29 cellular contexts compared by ENCODE assay signal in the genomic region with DNA sequence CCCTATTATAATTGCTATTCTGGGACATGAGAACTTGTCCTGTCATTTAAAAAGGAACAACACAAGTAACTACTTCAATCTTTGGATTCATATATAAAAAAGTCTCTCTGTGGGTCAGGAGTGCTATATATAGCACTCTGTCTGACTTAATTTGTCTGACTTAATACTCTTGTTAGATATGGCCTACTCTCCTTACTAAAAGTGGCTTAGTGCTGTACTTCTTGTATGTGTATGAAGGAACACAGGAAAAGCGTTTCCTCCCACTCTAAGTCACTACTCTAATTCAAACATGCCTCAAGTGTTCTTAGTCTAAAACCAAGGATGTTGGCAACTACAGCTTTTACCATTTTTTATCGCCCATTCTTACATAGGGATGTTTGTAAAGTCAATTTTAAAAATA.
A peak's percentile ranks its signal among the peaks of the same experiment; 100 is the strongest.
DNase-seq lines count a peak whose midpoint lies in the region; ATAC-seq and TF ChIP-seq lines count a peak whose summit lies in the region.
"Had no signal": no experiment of that assay in that cellular context is flagged by ENCODE, and none has a peak within 500 bp of the region (broad histone marks: within the 10 kb centered on the region; RNA-seq: fewer than 3 reads in every experiment).

No MANE protein-coding gene starts in this region.

- DNase-seq in left lung (no peak), retinal pigment epithelial cell (ENCODE audit: low read depth) (peak; percentile 13), coronary artery (ENCODE audit: low spot score) (no peak)
- DNase-seq: 8988T; ACHN; AML-193; BE2C; C1 segment of cervical spinal cord; Caco-2; Calu3; CD4-positive, alpha-beta memory T cell; CD4-positive, alpha-beta T cell; CD4-positive, CD25-positive, alpha-beta regulatory T cell; CD8-positive, alpha-beta memory T cell; CD8-positive, alpha-beta T cell; COR-L47; DMS 273 treated with DMSO at 0.1 percent for 48 hours; DMS153; DMS53; DMS79; DMS79 treated with DMSO at 0.1 percent for 48 hours; DND-41; EL had no signal

- H3K36me3 ChIP-seq in left lung, result no peaks in the 10 kb centered on the region
- H3K36me3 ChIP-seq: BE2C; BLaER1; BLaER1 treated with 17β-estradiol and CSF1 and Interleukin-3, amounts not matched to agents 10 nM and 100 nM had no signal

- H3K27me3 ChIP-seq in left lung, result no peaks in the 10 kb centered on the region
- H3K27me3 ChIP-seq: BE2C; BLaER1; BLaER1 treated with 17β-estradiol and CSF1 and Interleukin-3, amounts not matched to agents 10 nM and 100 nM had no signal

- intact Hi-C loops in left lung (cut with DNase I), result no loop called here

- no peaks in the 10 kb centered on the region for H3K9me3 ChIP-seq in left lung
- H3K9me3 ChIP-seq: A549; BE2C; BLaER1; BLaER1 treated with 17β-estradiol and CSF1 and Interleukin-3, amounts not matched to agents 10 nM and 100 nM; Caco-2 had no signal

- peak; percentile 90 for ATAC-seq in left lung
- no peak for ATAC-seq in HG02885 (IDR thresholded peaks at IDR 0.05; ENCODE audit: poor library complexity, unreplicated experiment)
- ATAC-seq: A549; CD8-positive, alpha-beta T cell had no signal

- H3K27ac ChIP-seq in left lung (no peak overlapping the region), coronary artery (no peak overlapping the region)
- H3K27ac ChIP-seq: 22Rv1; A549; BLaER1; BLaER1 treated with 17β-estradiol and CSF1 and Interleukin-3, amounts not matched to agents 10 nM and 100 nM; C4-2B had no signal

- H3K4me1 ChIP-seq in left lung, result no peaks in the 10 kb centered on the region
- H3K4me1 ChIP-seq: A549; BE2C; BLaER1; BLaER1 treated with 17β-estradiol and CSF1 and Interleukin-3, amounts not matched to agents 10 nM and 100 nM; Caco-2 had no signal

- no peak for TF ChIP-seq CTCF in left lung (IDR thresholded peaks at IDR 0.05)
- TF ChIP-seq CTCF in retinal pigment epithelial cell (conservative IDR thresholded peaks at IDR 0.05; ENCODE audit: low read depth, low read length), result no peak
- no peak for TF ChIP-seq CTCF in coronary artery (IDR thresholded peaks at IDR 0.05)

- H3K4me3 ChIP-seq in left lung (no peak overlapping the region), retinal pigment epithelial cell (ENCODE audit: low read length) (no peak overlapping the region), coronary artery (no peak overlapping the region)
- H3K4me3 ChIP-seq: A549; BLaER1; BLaER1 treated with 17β-estradiol and CSF1 and Interleukin-3, amounts not matched to agents 10 nM and 100 nM had no signal
